Comparison of ENCODE assay signal across 18 cellular contexts in the genomic region with DNA sequence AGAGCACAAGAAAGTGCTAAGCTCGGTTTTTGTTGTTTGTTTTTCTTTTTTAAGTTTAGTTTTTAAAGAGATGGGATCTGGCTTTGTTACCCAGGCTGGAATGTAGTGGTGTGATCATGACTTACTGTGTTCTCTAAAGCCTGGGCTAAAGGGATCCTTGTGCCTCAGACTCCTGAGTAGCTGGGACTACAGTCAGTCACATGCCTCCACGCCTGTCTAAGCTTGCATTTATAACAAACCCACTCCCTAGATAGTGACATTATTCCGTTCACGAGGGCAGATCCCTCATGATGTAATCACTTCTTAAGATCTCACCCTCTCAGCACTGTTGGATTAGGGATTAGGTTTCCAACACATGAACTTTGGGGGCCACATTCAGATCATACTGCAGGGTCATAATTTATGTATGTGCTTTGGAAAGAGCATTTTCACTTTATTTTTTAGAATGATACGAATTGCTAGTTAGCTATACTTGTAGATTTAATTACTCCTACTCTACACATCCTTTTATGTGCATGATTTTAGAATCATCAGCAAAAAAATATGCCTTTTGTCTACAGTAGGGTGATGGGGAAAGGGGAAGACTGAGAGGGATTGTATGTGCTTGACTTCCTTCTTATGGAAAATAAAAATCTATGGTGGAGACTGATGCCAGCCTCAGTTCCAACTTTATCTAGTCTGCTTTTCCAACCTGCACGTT.
DNase-seq lines count a peak whose midpoint lies in the region; ATAC-seq and TF ChIP-seq lines count a peak whose summit lies in the region.
"Had no signal": no experiment of that assay in that cellular context is flagged by ENCODE, and none has a peak within 500 bp of the region (broad histone marks: within the 10 kb centered on the region; RNA-seq: fewer than 3 reads in every experiment).

No MANE protein-coding gene starts in this region.

- peaks cover 26% of the 10 kb centered on the region for H3K4me1 ChIP-seq in foreskin keratinocyte
- H3K4me1 ChIP-seq in right lobe of liver, result no peaks in the 10 kb centered on the region

- TF ChIP-seq CTCF in foreskin keratinocyte (conservative IDR thresholded peaks at IDR 0.05) (no peak), right lobe of liver (IDR thresholded peaks at IDR 0.05) (no peak)

- H3K36me3 ChIP-seq in right lobe of liver, result no peaks in the 10 kb centered on the region
- H3K36me3 ChIP-seq: transverse colon had no signal

- no peak for ATAC-seq in activated CD8-positive, alpha-beta memory T cell treated with anti-CD3 and anti-CD28 coated beads, Interleukin-2, amount 10 ng/mL, durations not matched to agents 7 days and 5 days
- no peak for ATAC-seq in activated naive CD8-positive, alpha-beta T cell treated with anti-CD3 and anti-CD28 coated beads, Interleukin-2, amount 50 U/mL, for 24 hours
- ATAC-seq in foreskin keratinocyte (peak; percentile 4), right lobe of liver (no peak)
- ATAC-seq in stimulated activated effector memory CD8-positive, alpha-beta T cell treated with anti-CD3 and anti-CD28 coated beads, Interleukin-12 subunit alpha, Interleukin-12 subunit beta, amount 100 ng/mL, for 72 hours, result no peak
- ATAC-seq: HCT116 had no signal

- CTCF ChIA-PET in activated CD8-positive, alpha-beta memory T cell treated with anti-CD3 and anti-CD28 coated beads, Interleukin-2, amount 10 ng/mL, durations not matched to agents 7 days and 5 days (lab: Charles Lee), result interaction anchor here (1.2 to 2.0 kb wide), 2 partner anchors 9 to 25 kb away, joined by 4 to 5 read pairs; no protein-coding TSS in a partner anchor

- no peak overlapping the region for H3K4me3 ChIP-seq in right lobe of liver
- H3K4me3 ChIP-seq: coronary artery, heart right ventricle, transverse colon had no signal

- H3K27me3 ChIP-seq in foreskin keratinocyte (no peaks in the 10 kb centered on the region), right lobe of liver (no peaks in the 10 kb centered on the region)
- H3K27me3 ChIP-seq: heart right ventricle, transverse colon had no signal

- peaks cover 66% of the 10 kb centered on the region for H3K4me1 Mint-ChIP-seq in activated CD8-positive, alpha-beta memory T cell treated with anti-CD3 and anti-CD28 coated beads, Interleukin-2, amount 10 ng/mL, durations not matched to agents 7 days and 5 days
- peaks cover 78% of the 10 kb centered on the region for H3K4me1 Mint-ChIP-seq in activated naive CD8-positive, alpha-beta T cell treated with anti-CD3 and anti-CD28 coated beads, Interleukin-2, amount 50 U/mL, for 24 hours
- H3K4me1 Mint-ChIP-seq in stimulated activated effector memory CD8-positive, alpha-beta T cell treated with anti-CD3 and anti-CD28 coated beads, Interleukin-12 subunit alpha, Interleukin-12 subunit beta, amount 100 ng/mL, for 72 hours, result peaks cover 56% of the 10 kb centered on the region

- peak overlapping the region; percentile 34 for H3K27ac Mint-ChIP-seq in activated CD8-positive, alpha-beta memory T cell treated with anti-CD3 and anti-CD28 coated beads, Interleukin-2, amount 10 ng/mL, durations not matched to agents 7 days and 5 days
- peak overlapping the region; percentile 50 for H3K27ac Mint-ChIP-seq in activated naive CD8-positive, alpha-beta T cell treated with anti-CD3 and anti-CD28 coated beads, Interleukin-2, amount 50 U/mL, for 24 hours
- H3K27ac Mint-ChIP-seq in stimulated activated effector memory CD8-positive, alpha-beta T cell treated with anti-CD3 and anti-CD28 coated beads, Interleukin-12 subunit alpha, Interleukin-12 subunit beta, amount 100 ng/mL, for 72 hours, result peak overlapping the region; percentile 32
- H3K27ac Mint-ChIP-seq: IgD-negative memory B cell had no signal

- WGBS in right lobe of liver (ENCODE audit: insufficient coverage, low coverage, low lambda C conversion rate, missing lambda C conversion rate), result 64% methylated on average over 5 of the region's 6 CpGs

- TF ChIP-seq POLR2A in right lobe of liver (IDR thresholded peaks at IDR 0.05), result no peak

- intact Hi-C loops in right lobe of liver (cut with DNase I), result no loop called here

- H3K36me3 Mint-ChIP-seq in activated CD8-positive, alpha-beta memory T cell treated with anti-CD3 and anti-CD28 coated beads, Interleukin-2, amount 10 ng/mL, durations not matched to agents 7 days and 5 days, result peaks cover 54% of the 10 kb centered on the region
- peaks cover 53% of the 10 kb centered on the region for H3K36me3 Mint-ChIP-seq in activated naive CD8-positive, alpha-beta T cell treated with anti-CD3 and anti-CD28 coated beads, Interleukin-2, amount 50 U/mL, for 24 hours (ENCODE audit: low read depth)
- peaks cover 83% of the 10 kb centered on the region for H3K36me3 Mint-ChIP-seq in stimulated activated effector memory CD8-positive, alpha-beta T cell treated with anti-CD3 and anti-CD28 coated beads, Interleukin-12 subunit alpha, Interleukin-12 subunit beta, amount 100 ng/mL, for 72 hours

- no peaks in the 10 kb centered on the region for H3K9me3 ChIP-seq in right lobe of liver

- DNase-seq in activated CD8-positive, alpha-beta memory T cell treated with anti-CD3 and anti-CD28 coated beads, Interleukin-2, amount 10 ng/mL, durations not matched to agents 7 days and 5 days, result no peak
- DNase-seq in activated CD8-positive, alpha-beta memory T cell treated with anti-CD3 and anti-CD28 coated beads, Interleukin-2, amount 50 U/mL, for 48 hours, result no peak
- no peak for DNase-seq in activated naive CD8-positive, alpha-beta T cell treated with anti-CD3 and anti-CD28 coated beads, Interleukin-2, amount 50 U/mL, for 24 hours
- DNase-seq in foreskin keratinocyte, result peak in 1 of 2 donors; percentile 71
- DNase-seq in stimulated activated effector memory CD8-positive, alpha-beta T cell treated with anti-CD3 and anti-CD28 coated beads, Interleukin-12 subunit alpha, Interleukin-12 subunit beta, amount 100 ng/mL, for 72 hours (ENCODE audit: low spot score in 2 of 2), result no peak
- DNase-seq in NCI-H146 treated with DMSO at 0.1 percent for 48 hours (lab: John Stamatoyannopoulos, UW; ENCODE audit: unreplicated experiment), result no peak
- no peak for DNase-seq in right lobe of liver
- DNase-seq in HuH-7 (ENCODE audit: low spot score), result no peak
- DNase-seq: activated CD4-positive, CD25-positive, alpha-beta regulatory T cell; activated naive CD4-positive, alpha-beta T cell; DND-41; heart right ventricle; NCI-H1930; retina; transverse colon had no signal

- no peak overlapping the region for H3K4me3 Mint-ChIP-seq in activated CD8-positive, alpha-beta memory T cell treated with anti-CD3 and anti-CD28 coated beads, Interleukin-2, amount 10 ng/mL, durations not matched to agents 7 days and 5 days
- H3K4me3 Mint-ChIP-seq in activated naive CD8-positive, alpha-beta T cell treated with anti-CD3 and anti-CD28 coated beads, Interleukin-2, amount 50 U/mL, for 24 hours, result no peak overlapping the region
- H3K4me3 Mint-ChIP-seq in stimulated activated effector memory CD8-positive, alpha-beta T cell treated with anti-CD3 and anti-CD28 coated beads, Interleukin-12 subunit alpha, Interleukin-12 subunit beta, amount 100 ng/mL, for 72 hours, result no peak overlapping the region
- H3K4me3 Mint-ChIP-seq: IgD-negative memory B cell had no signal

- no peaks in the 10 kb centered on the region for H3K27me3 Mint-ChIP-seq in activated CD8-positive, alpha-beta memory T cell treated with anti-CD3 and anti-CD28 coated beads, Interleukin-2, amount 10 ng/mL, durations not matched to agents 7 days and 5 days
- H3K27me3 Mint-ChIP-seq in activated naive CD8-positive, alpha-beta T cell treated with anti-CD3 and anti-CD28 coated beads, Interleukin-2, amount 50 U/mL, for 24 hours, result no peaks in the 10 kb centered on the region
- H3K27me3 Mint-ChIP-seq: IgD-negative memory B cell had no signal

- peaks cover 9% of the 10 kb centered on the region for H3K9me3 Mint-ChIP-seq in activated CD8-positive, alpha-beta memory T cell treated with anti-CD3 and anti-CD28 coated beads, Interleukin-2, amount 10 ng/mL, durations not matched to agents 7 days and 5 days (ENCODE audit: low read depth)
- H3K9me3 Mint-ChIP-seq in activated naive CD8-positive, alpha-beta T cell treated with anti-CD3 and anti-CD28 coated beads, Interleukin-2, amount 50 U/mL, for 24 hours, result peaks cover 8% of the 10 kb centered on the region
- H3K9me3 Mint-ChIP-seq in stimulated activated effector memory CD8-positive, alpha-beta T cell treated with anti-CD3 and anti-CD28 coated beads, Interleukin-12 subunit alpha, Interleukin-12 subunit beta, amount 100 ng/mL, for 72 hours, result peaks cover 2% of the 10 kb centered on the region

- H3K27ac ChIP-seq in foreskin keratinocyte, result peak overlapping the region; percentile 34
- no peak overlapping the region for H3K27ac ChIP-seq in right lobe of liver
- H3K27ac ChIP-seq: coronary artery, heart right ventricle, transverse colon had no signal
